In the genomic region with DNA sequence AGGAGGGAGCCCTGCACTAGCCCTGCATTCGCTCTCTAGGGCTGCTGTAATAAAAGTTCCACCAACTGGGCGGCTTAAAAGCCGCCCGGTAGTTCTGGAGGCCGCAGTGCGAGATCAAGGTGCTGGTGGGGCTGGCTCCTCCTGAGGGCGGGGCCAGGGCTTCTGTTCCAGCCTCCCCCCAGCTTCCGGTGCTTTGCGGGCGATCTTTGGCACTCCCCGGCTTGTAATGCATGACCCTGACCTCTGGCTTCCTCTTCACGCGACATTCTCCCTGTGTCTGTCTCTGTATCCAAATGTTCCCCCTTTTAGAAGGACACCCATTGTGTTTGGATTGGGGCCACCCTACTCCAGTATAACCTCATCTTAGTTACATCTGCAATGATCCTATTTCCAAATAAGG, we compare ENCODE assay signal across 24 cellular contexts.
DNase-seq lines count a peak whose midpoint lies in the region; ATAC-seq, FAIRE-seq and TF ChIP-seq lines count a peak whose summit lies in the region.
"Had no signal": no experiment of that assay in that cellular context is flagged by ENCODE, and none has a peak within 500 bp of the region (broad histone marks: within the 10 kb centered on the region; RNA-seq: fewer than 3 reads in every experiment).

No MANE protein-coding gene starts in this region.

- no peak for TF ChIP-seq EP300 in K562 (IDR thresholded peaks at IDR 0.05; ENCODE audit: low read length)

- no TSS peak for BruUV-seq in K562 (replicated peaks; lab: Mats Ljungman, UMichigan)

- H3K36me3 ChIP-seq in GM23338 (ENCODE audit: insufficient read depth) (no peaks in the 10 kb centered on the region), K562 (ENCODE audit: control insufficient read depth, insufficient read depth, low read length) (no peaks in the 10 kb centered on the region), mucosa of descending colon (ENCODE audit: low read depth) (no peaks in the 10 kb centered on the region)
- H3K36me3 ChIP-seq: BE2C; BLaER1 treated with 17β-estradiol and CSF1 and Interleukin-3, amounts not matched to agents 10 nM and 100 nM had no signal

- CTCF ChIA-PET in K562 (lab: Yijun Ruan, JAX; ENCODE audit: low intra/inter-chr PET ratio) = no interaction called here

- POLR2A ChIA-PET in K562 (lab: Yijun Ruan, JAX) = no interaction called here

- H3K27me3 ChIP-seq in GM23338 (ENCODE audit: insufficient read depth) (no peaks in the 10 kb centered on the region), K562 (ENCODE audit: control insufficient read depth in 2 of 2, insufficient read depth in 2 of 2, low read length in 2 of 2) (peaks cover 0 to 6% of the 10 kb centered on the region in 2 experiments; a peak in 1 of 5 replicates)
- H3K27me3 ChIP-seq: BE2C had no signal

- no peak for TF ChIP-seq RAD21 in K562 (CRISPR knock-in tag; conservative IDR thresholded peaks at IDR 0.05 in 1 of 2, IDR thresholded peaks at IDR 0.05 in 1 of 2)

- no peaks in the 10 kb centered on the region for H4K20me1 ChIP-seq in GM23338 (replicated peaks; ENCODE audit: insufficient read depth)
- H4K20me1 ChIP-seq in K562 (replicated peaks; ENCODE audit: control insufficient read depth, insufficient read depth, low read length) = no peaks in the 10 kb centered on the region
- H4K20me1 ChIP-seq: BLaER1 treated with 17β-estradiol and CSF1 and Interleukin-3, amounts not matched to agents 10 nM and 100 nM had no signal

- no peaks in the 10 kb centered on the region for H3K9me1 ChIP-seq in K562 (ENCODE audit: control insufficient read depth, insufficient read depth, low read length)

- H3K4me2 ChIP-seq in GM23338 (no peak overlapping the region), K562 (ENCODE audit: insufficient read depth, low read length) (no peak overlapping the region)
- H3K4me2 ChIP-seq: A549 had no signal

- H3K79me2 ChIP-seq in GM23338 (replicated peaks; ENCODE audit: insufficient read depth) = no peaks in the 10 kb centered on the region
- no peaks in the 10 kb centered on the region for H3K79me2 ChIP-seq in K562 (ENCODE audit: control insufficient read depth, insufficient read depth, low read length)

- H3K4me3 ChIP-seq in GM23338 (no peak overlapping the region), K562 (no peak overlapping the region), mucosa of descending colon (no peak overlapping the region)
- H3K4me3 ChIP-seq: A549; BLaER1 treated with 17β-estradiol and CSF1 and Interleukin-3, amounts not matched to agents 10 nM and 100 nM had no signal

- no peaks in the 10 kb centered on the region for H3K9me2 ChIP-seq in GM23338 (ENCODE audit: insufficient read depth)

- H3K9me3 Mint-ChIP-seq in GM23338 (no peaks in the 10 kb centered on the region), nephron progenitor cell (peaks cover 3% of the 10 kb centered on the region)
- H3K9me3 Mint-ChIP-seq: CD4-positive, alpha-beta T cell; CD8-positive, alpha-beta memory T cell had no signal

- H3K27me3 Mint-ChIP-seq in GM23338 (ENCODE audit: insufficient read depth, low read depth, poor library complexity) = peaks cover 24% of the 10 kb centered on the region
- H3K27me3 Mint-ChIP-seq in nephron progenitor cell (ENCODE audit: low read depth, poor library complexity) = no peaks in the 10 kb centered on the region

- no peak overlapping the region for H3K9ac ChIP-seq in K562 (ENCODE audit: insufficient read depth in 1 of 2, low read depth in 2 of 2, low read length in 2 of 2)
- H3K9ac ChIP-seq: BLaER1 treated with 17β-estradiol and CSF1 and Interleukin-3, amounts not matched to agents 10 nM and 100 nM had no signal

- 0 out of 2 replicates have a peak, but pooled peaks cover 6% of the 10 kb centered on the region for H3F3A ChIP-seq in GM23338 (replicated peaks; ENCODE audit: low read depth)

- WGBS in K562 (ENCODE audit: insufficient coverage, low coverage, missing lambda C conversion rate) = 71% methylated on average over 10 of the region's 13 CpGs

- H3K36me3 Mint-ChIP-seq in GM23338 (ENCODE audit: low read depth) (no peaks in the 10 kb centered on the region), nephron progenitor cell (ENCODE audit: low read depth) (no peaks in the 10 kb centered on the region)
- H3K36me3 Mint-ChIP-seq: CD14-positive monocyte; CD8-positive, alpha-beta memory T cell had no signal

- peaks cover 32% of the 10 kb centered on the region for H3K4me1 Mint-ChIP-seq in GM23338
- H3K4me1 Mint-ChIP-seq in nephron progenitor cell = peaks cover 78% of the 10 kb centered on the region
- H3K4me1 Mint-ChIP-seq: CD8-positive, alpha-beta memory T cell had no signal

- no peak overlapping the region for H3K27ac ChIP-seq in GM23338 (ENCODE audit: low read depth)
- H3K27ac ChIP-seq in K562 (ENCODE audit: extremely low read depth, low read depth, low read length) = no peak overlapping the region
- H3K27ac ChIP-seq: A549; BLaER1 treated with 17β-estradiol and CSF1 and Interleukin-3, amounts not matched to agents 10 nM and 100 nM had no signal

- H2AFZ ChIP-seq in GM23338 (peak overlapping the region; percentile 56; the same call in 1 of the 2 replicates), K562 (ENCODE audit: low read depth, low read length) (0 out of 2 replicates have a peak overlapping the region, but pooled peaks have one; percentile 51)

- in situ Hi-C loops in K562 (cut with MboI) = loop anchor here (10.0 kb wide), 1 partner anchor 377 kb away; no protein-coding TSS in a partner anchor

- H3K4me1 ChIP-seq in GM23338 (ENCODE audit: insufficient read depth) (peaks cover 14% of the 10 kb centered on the region), K562 (replicated peaks in 1 of 2; ENCODE audit: control insufficient read depth in 2 of 2, insufficient read depth in 2 of 2, low read length in 2 of 2) (peaks cover 18% of the 10 kb centered on the region in 2 experiments; a peak in 4 of 5 replicates), mucosa of descending colon (ENCODE audit: low read depth) (no peaks in the 10 kb centered on the region)
- H3K4me1 ChIP-seq: A549, BE2C had no signal

- no peak overlapping the region for H3K4me3 Mint-ChIP-seq in GM23338
- H3K4me3 Mint-ChIP-seq in nephron progenitor cell = peak overlapping the region; percentile 7
- H3K4me3 Mint-ChIP-seq: CD14-positive monocyte; CD4-positive, alpha-beta T cell; CD8-positive, alpha-beta memory T cell had no signal

- no peak for ATAC-seq in GM23338
- ATAC-seq in K562 = no peak; the same call in 2 of the 3 replicates
- no peak for ATAC-seq in mucosa of descending colon
- ATAC-seq: A549 had no signal

- intact Hi-C loops in K562 (cut with micrococcal nuclease) = no loop called here
- intact Hi-C loops in mucosa of descending colon (cut with DNase I, micrococcal nuclease) = no loop called here

- no peak overlapping the region for H3K27ac Mint-ChIP-seq in GM23338
- no peak overlapping the region for H3K27ac Mint-ChIP-seq in nephron progenitor cell
- H3K27ac Mint-ChIP-seq: CD14-positive monocyte; CD4-positive, alpha-beta T cell; CD8-positive, alpha-beta memory T cell had no signal

- H3K9me3 ChIP-seq in K562 (replicated peaks; ENCODE audit: control insufficient read depth, insufficient read depth, low read depth, low read length) = no peaks in the 10 kb centered on the region
- no peaks in the 10 kb centered on the region for H3K9me3 ChIP-seq in mucosa of descending colon
- H3K9me3 ChIP-seq: A549, BE2C had no signal

- peak; percentile 6 for FAIRE-seq in K562 (lab: Jason Lieb, UNC)
- FAIRE-seq: A549, GM12891, GM18507, H1 had no signal

- no peak for TF ChIP-seq POLR2A in K562 (conservative IDR thresholded peaks at IDR 0.05)

- no peak for TF ChIP-seq CTCF in GM23338 (conservative IDR thresholded peaks at IDR 0.05; ENCODE audit: low read depth in 2 of 2)
- TF ChIP-seq CTCF in K562 (IDR thresholded peaks at IDR 0.05 in 2 of 3, conservative IDR thresholded peaks at IDR 0.05 in 1 of 3; ENCODE audit: insufficient read depth in 2 of 3, low read depth in 1 of 3, low read length in 3 of 3) = no peak
- no peak for TF ChIP-seq CTCF in nephron progenitor cell (IDR thresholded peaks at IDR 0.05)
- TF ChIP-seq CTCF in mucosa of descending colon (IDR thresholded peaks at IDR 0.05) = no peak

- no peak for DNase-seq in GM23338 (ENCODE audit: low spot score)
- DNase-seq in K562 (ENCODE audit: extremely low read depth in 1 of 4, low spot score in 3 of 4) = peak; percentile 13 to 19 (median 18)
- DNase-seq in nephron progenitor cell = no peak
- DNase-seq in GDM1 (lab: John Stamatoyannopoulos, UW) = no peak
- no peak for DNase-seq in mucosa of descending colon
- no peak for DNase-seq in activated CD4-positive, alpha-beta T cell treated with anti-CD3 and anti-CD28 coated beads, Interleukin-2, amount 50 U/mL, for 48 hours
- DNase-seq: 8988T; ACHN; AML-193; BE2C; CD4-positive, alpha-beta T cell; CD8-positive, alpha-beta memory T cell; DMS 273 treated with DMSO at 0.1 percent for 48 hours; DMS79; EL; GF-D8; H7; HCEC 1CT had no signal

TF ChIP-seq in GM23338, 12 proteins besides CTCF, POLR2A, EP300 and RAD21 (continues in another document):
- TF ChIP-seq ZNF114 (CRISPR knock-in tag; IDR thresholded peaks at IDR 0.05) = no peak

TF ChIP-seq in K562, 482 proteins besides CTCF, POLR2A, EP300 and RAD21:
- TF ChIP-seq NFE2 (IDR thresholded peaks at IDR 0.05; ENCODE audit: low read depth) (no peak), ZNF76 (CRISPR knock-in tag; IDR thresholded peaks at IDR 0.05; ENCODE audit: borderline replicate concordance) (no peak)

Comparison
In these comparisons a context has a peak if more than half of its experiments do, and no peak if none do; other contexts are left out.
1. DNase-seq: peak in K562 (4 of 4); none in GM23338 (single experiment), nephron progenitor cell (single experiment), GDM1 (single experiment), mucosa of descending colon (0 of 3) and activated CD4-positive, alpha-beta T cell treated with anti-CD3 and anti-CD28 coated beads, Interleukin-2, amount 50 U/mL, for 48 hours (0 of 2).